Comparison of ENCODE assay signal across 19 cellular contexts in genomic region chr1:90007979-90008404, GRCh38.
"Had no signal": no experiment of that assay in that cellular context is flagged by ENCODE, and none has a peak within 500 bp of the region (broad histone marks: within the 10 kb centered on the region; RNA-seq: fewer than 3 reads in every experiment).

No MANE protein-coding gene starts in this region.

- DNase-seq: activated CD4-positive, alpha-beta T cell treated with anti-CD3 and anti-CD28 coated beads, Interleukin-2, amount 10 ng/mL, durations not matched to agents 7 days and 5 days; activated CD8-positive, alpha-beta T cell treated with anti-CD3 and anti-CD28 coated beads, Interleukin-2, amount 10 ng/mL, durations not matched to agents 7 days and 5 days; activated naive CD4-positive, alpha-beta T cell treated with anti-CD3 and anti-CD28 coated beads for 36 hours; activated naive CD8-positive, alpha-beta T cell treated with anti-CD3 and anti-CD28 coated beads, Interleukin-2, amount 50 U/mL, for 24 hours; activated T-cell treated with anti-CD3 and anti-CD28 coated beads, Interleukin-2, amount 50 U/mL, for 24 hours; cerebellar nuclear complex; effector CD8-positive, alpha-beta T cell; islet precursor cell; left colon; lower lobe of right lung; stimulated activated CD4-positive, alpha-beta T cell treated with anti-CD3 and anti-CD28 coated beads, Interleukin-12 subunit alpha, Interleukin-12 subunit beta, amount 100 ng/mL, for 4 hours; stimulated activated CD4-positive, alpha-beta T cell treated with anti-CD3 and anti-CD28 coated beads, Interleukin-1b, Interleukin-23, amount 100 ng/mL, for 48 hours; stimulated activated CD8-positive, alpha-beta memory T cell treated with anti-CD3 and anti-CD28 coated beads, Interleukin-4, amount 100 ng/mL, for 48 hours; stimulated activated naive CD4-positive, alpha-beta T cell; thyroid gland had no signal

- H3K4me1 ChIP-seq: lower lobe of right lung had no signal

- H3K4me2 ChIP-seq: hepatocyte had no signal

- FAIRE-seq: bronchial epithelial cell had no signal

- H2AFZ ChIP-seq: hepatocyte had no signal

- H3K9me3 ChIP-seq: lower lobe of right lung, thyroid gland had no signal

- ATAC-seq: activated CD4-positive, CD25-positive, alpha-beta regulatory T cell treated with anti-CD3 and anti-CD28 coated beads, Interleukin-2, amount 50 U/mL, for 24 hours; activated CD8-positive, alpha-beta T cell treated with anti-CD3 and anti-CD28 coated beads, Interleukin-2, amount 10 ng/mL, durations not matched to agents 7 days and 5 days; activated naive CD8-positive, alpha-beta T cell treated with anti-CD3 and anti-CD28 coated beads, Interleukin-2, amount 50 U/mL, for 24 hours; esophagus mucosa; left colon; lower lobe of right lung had no signal

- H3K27ac ChIP-seq: hepatocyte, lower lobe of right lung, thyroid gland had no signal

- H3K27me3 ChIP-seq: hepatocyte, thyroid gland had no signal

- H3K4me3 ChIP-seq: hepatocyte, lower lobe of right lung, thyroid gland had no signal
